Comparison of ENCODE assay signal across 8 cellular contexts in genomic region chr19:12938536-12939291, GRCh38. TPM values are rescaled to one million over a fixed set of nuclear protein-coding genes. Genes with fewer than 3 reads are reported as not detected.
DNase-seq lines count a peak whose midpoint lies in the region; ATAC-seq, FAIRE-seq and TF ChIP-seq lines count a peak whose summit lies in the region.

TSS of gene CALR (plus strand) at chr19:12938609. CDS start at chr19:12938680, 71 bp downstream.

- peaks cover 32% of the 10 kb centered on the region for H3K4me1 ChIP-seq in A673 (ENCODE audit: insufficient read depth, low read length, poor library complexity, severe bottlenecking)
- H3K4me1 ChIP-seq in Loucy (ENCODE audit: insufficient read depth, low read length, poor library complexity, severe bottlenecking), result peaks cover 64% of the 10 kb centered on the region
- H3K4me1 ChIP-seq in heart left ventricle, result peaks cover 6 to 63% (median 36%) of the 10 kb centered on the region in 12 donors

- H3K27ac ChIP-seq in A673 (ENCODE audit: low read depth, low read length, poor library complexity, severe bottlenecking), result peak within 1 kb of the TSS; percentile 95
- peak within 1 kb of the TSS; percentile 75 to 96 (median 92) for H3K27ac ChIP-seq in heart left ventricle

- H3K36me3 ChIP-seq in A673 (ENCODE audit: insufficient read depth, low read length, poor library complexity, severe bottlenecking), result peaks cover 50% of the 10 kb centered on the region
- H3K36me3 ChIP-seq in Loucy (ENCODE audit: insufficient read depth, low read length), result peaks cover 51% of the 10 kb centered on the region
- H3K36me3 ChIP-seq in heart left ventricle, result peaks cover 2 to 46% (median 40%) of the 10 kb centered on the region in 9 donors

- BruUV-seq in A673 (replicated peaks; lab: Mats Ljungman, UMichigan), result no TSS peak

- POLR2A ChIA-PET in A673 (lab: Charles Lee; ENCODE audit: low non-redundant PET), result no interaction called here

- no peaks in the 10 kb centered on the region for H3K27me3 ChIP-seq in A673 (replicated peaks; ENCODE audit: insufficient read depth, low read depth, low read length, poor library complexity)
- H3K27me3 ChIP-seq in Loucy (ENCODE audit: insufficient read depth, low read length, poor library complexity, severe bottlenecking), result peaks cover 15% of the 10 kb centered on the region
- H3K27me3 ChIP-seq in heart left ventricle, result no peaks in the 10 kb centered on the region

- WGBS in heart left ventricle, 4 donors, result 0 to 1% (median 1%) methylated on average over 40 to 67 of the region's 67 CpGs

- H3K27me3 Mint-ChIP-seq in activated naive CD4-positive, alpha-beta T cell treated with anti-CD3 and anti-CD28 coated beads, Interleukin-2, amount 50 U/mL, for 24 hours, result no peaks in the 10 kb centered on the region

- FAIRE-seq in D721Med (lab: Jason Lieb, UNC), result no peak

- peak within 1 kb of the TSS; percentile 98 for H3K4me3 Mint-ChIP-seq in activated naive CD4-positive, alpha-beta T cell treated with anti-CD3 and anti-CD28 coated beads, Interleukin-2, amount 50 U/mL, for 24 hours

- no peak for DNase-seq in A673 (ENCODE audit: low spot score)
- DNase-seq in heart left ventricle, result peak in 1 of 5 donors; percentile 50
- DNase-seq in pulmonary artery endothelial cell (ENCODE audit: low read depth, low spot score), result no peak
- no peak for DNase-seq in D721Med (ENCODE audit: insufficient read length, low spot score)
- no peak for DNase-seq in NCI-H526 treated with DMSO at 0.1 percent for 48 hours (lab: John Stamatoyannopoulos, UW)

- peak within 1 kb of the TSS; percentile 100 for H3K9ac ChIP-seq in Loucy (ENCODE audit: low read depth, low read length, poor library complexity, severe bottlenecking)

- no peaks in the 10 kb centered on the region for H3K9me3 Mint-ChIP-seq in activated naive CD4-positive, alpha-beta T cell treated with anti-CD3 and anti-CD28 coated beads, Interleukin-2, amount 50 U/mL, for 24 hours

- H3K4me3 ChIP-seq in A673 (ENCODE audit: low read depth, low read length, poor library complexity, severe bottlenecking), result peak within 1 kb of the TSS; percentile 91
- peak within 1 kb of the TSS; percentile 96 for H3K4me3 ChIP-seq in Loucy (ENCODE audit: low read length, poor library complexity, severe bottlenecking)
- H3K4me3 ChIP-seq in heart left ventricle, result peak within 1 kb of the TSS; percentile 63 to 99 (median 95)

- peaks cover 18% of the 10 kb centered on the region for H3F3A ChIP-seq in Loucy (ENCODE audit: low read depth)

- intact Hi-C loops in A673 (cut with micrococcal nuclease; ENCODE audit: unreplicated experiment), result no loop called here
- intact Hi-C loops in heart left ventricle (cut with DNase I), result loop anchor here in 2 of 10 donors (2.0 to 10.0 kb wide), 2 partner anchors 48 to 54 kb away; partner anchors contain the start of genes DNASE2 (in 1 of the 2), GCDH (in 1 of the 2) and KLF1 (in 1 of the 2)

- H4K20me1 ChIP-seq in Loucy (ENCODE audit: insufficient read depth, low read length, poor library complexity, severe bottlenecking), result peaks cover 53% of the 10 kb centered on the region

- peak; percentile 100 for TF ChIP-seq POLR2A in heart left ventricle (IDR thresholded peaks at IDR 0.05)

- TF ChIP-seq CTCF in A673 (conservative IDR thresholded peaks at IDR 0.05; ENCODE audit: low read depth, low read length) (0 out of 2 replicates have a peak, but pooled peaks have one; percentile 18), Loucy (conservative IDR thresholded peaks at IDR 0.05; ENCODE audit: low read length) (peak; percentile 13; the same call in 1 of the 2 replicates), heart left ventricle (IDR thresholded peaks at IDR 0.05) (peak in 3 of 12 donors; percentile 16 to 24 (median 24)), D721Med (IDR thresholded peaks at IDR 0.05; ENCODE audit: insufficient read depth, missing control alignments) (no peak)

- peaks cover 66% of the 10 kb centered on the region for H3K79me2 ChIP-seq in Loucy (ENCODE audit: insufficient read depth, low read length)

- H3K27ac Mint-ChIP-seq in activated naive CD4-positive, alpha-beta T cell treated with anti-CD3 and anti-CD28 coated beads, Interleukin-2, amount 50 U/mL, for 24 hours, result peak within 1 kb of the TSS; percentile 92

- H3K9me3 ChIP-seq in A673 (ENCODE audit: low read depth, low read length, poor library complexity, severe bottlenecking) (no peaks in the 10 kb centered on the region), Loucy (ENCODE audit: insufficient read depth, low read depth, low read length) (no peaks in the 10 kb centered on the region), heart left ventricle (no peaks in the 10 kb centered on the region)

- peaks cover 23% of the 10 kb centered on the region for H3K36me3 Mint-ChIP-seq in activated naive CD4-positive, alpha-beta T cell treated with anti-CD3 and anti-CD28 coated beads, Interleukin-2, amount 50 U/mL, for 24 hours

- ATAC-seq in GM18499 (IDR thresholded peaks at IDR 0.05; ENCODE audit: insufficient read depth, unreplicated experiment) (peak; percentile 9), heart left ventricle (peak in 3 of 4 donors; percentile 0 to 24 (median 7))

- CTCF ChIA-PET in A673 (lab: Charles Lee), result interaction anchor here (0.5 kb wide), 1 partner anchor 162 kb away, joined by 4 read pairs; no protein-coding TSS in a partner anchor

- no peaks in the 10 kb centered on the region for H3K9me2 ChIP-seq in Loucy (replicated peaks; ENCODE audit: low read depth, low read length)

- no peak within 1 kb of the TSS for H2AFZ ChIP-seq in Loucy (ENCODE audit: low read length)

- peaks cover 48% of the 10 kb centered on the region for H3K4me1 Mint-ChIP-seq in activated naive CD4-positive, alpha-beta T cell treated with anti-CD3 and anti-CD28 coated beads, Interleukin-2, amount 50 U/mL, for 24 hours

- H3K4me2 ChIP-seq in Loucy (ENCODE audit: low read depth, low read length, poor library complexity, severe bottlenecking), result peak within 1 kb of the TSS; percentile 99

RNA-seq across cellular contexts. Expression of gene CALR, which starts in this region (rescaled TPM):
- total RNA-seq in A673 (2021) (994 and 1,019 TPM in 2 replicates), heart left ventricle (100 to 1,000 TPM; 231 to 816 (median 380) TPM), pulmonary artery endothelial cell (1,409 and 2,169 TPM in 2 replicates)
- 100 to 1,000 TPM; 227 to 771 TPM for polyA plus RNA-seq in heart left ventricle
